ENCODE assay signal across 18 cellular contexts in genomic region chr7:138512885-138513284, GRCh38.
"Had no signal": no experiment of that assay in that cellular context is flagged by ENCODE, and none has a peak within 500 bp of the region (broad histone marks: within the 10 kb centered on the region; RNA-seq: fewer than 3 reads in every experiment).

No MANE protein-coding gene starts in this region.

- H3K4me2 ChIP-seq: smooth muscle cell had no signal

- H3K4me3 ChIP-seq: coronary artery, gastrocnemius medialis, heart right ventricle, sigmoid colon, smooth muscle cell, tibial nerve had no signal

- H2AFZ ChIP-seq: parathyroid adenoma had no signal

- DNase-seq: central memory CD4-positive, alpha-beta T cell; effector CD4-positive, alpha-beta T cell; gastrocnemius medialis; heart right ventricle; kidney; left cardiac atrium; left ventricle myocardium superior; mesendoderm; naive B cell; sigmoid colon; stimulated activated CD4-positive, alpha-beta T cell treated with anti-CD3 and anti-CD28 coated beads, Interleukin-2, amount 100 ng/mL, for 48 hours had no signal

- H3K79me2 ChIP-seq: parathyroid adenoma had no signal

- H3K27me3 Mint-ChIP-seq: naive B cell; stimulated activated naive CD8-positive, alpha-beta T cell treated with anti-CD3 and anti-CD28 coated beads, Interleukin-15, Interleukin-2, amounts not matched to agents 100 ng/mL and 50 ng/mL, for 24 hours had no signal

- H3K27me3 ChIP-seq: gastrocnemius medialis, heart right ventricle, sigmoid colon, tibial nerve had no signal

- H3K9me3 Mint-ChIP-seq: stimulated activated naive CD8-positive, alpha-beta T cell treated with anti-CD3 and anti-CD28 coated beads, Interleukin-15, Interleukin-2, amounts not matched to agents 100 ng/mL and 50 ng/mL, for 24 hours had no signal

- H3K27ac Mint-ChIP-seq: nephron; stimulated activated naive CD8-positive, alpha-beta T cell treated with anti-CD3 and anti-CD28 coated beads, Interleukin-15, Interleukin-2, amounts not matched to agents 100 ng/mL and 50 ng/mL, for 24 hours had no signal

- H3K4me1 ChIP-seq: sigmoid colon, tibial nerve had no signal

- H3K4me1 Mint-ChIP-seq: nephron had no signal

- H3K4me3 Mint-ChIP-seq: naive B cell; nephron; stimulated activated naive CD8-positive, alpha-beta T cell treated with anti-CD3 and anti-CD28 coated beads, Interleukin-15, Interleukin-2, amounts not matched to agents 100 ng/mL and 50 ng/mL, for 24 hours had no signal

- ATAC-seq: esophagus mucosa, heart right ventricle, left cardiac atrium, left ventricle myocardium superior had no signal

- H3K9me3 ChIP-seq: gastrocnemius medialis, sigmoid colon, tibial nerve had no signal

- H3K27ac ChIP-seq: coronary artery, heart right ventricle, sigmoid colon, tibial nerve had no signal

- H3K9ac ChIP-seq: parathyroid adenoma had no signal
